In the genomic region with DNA sequence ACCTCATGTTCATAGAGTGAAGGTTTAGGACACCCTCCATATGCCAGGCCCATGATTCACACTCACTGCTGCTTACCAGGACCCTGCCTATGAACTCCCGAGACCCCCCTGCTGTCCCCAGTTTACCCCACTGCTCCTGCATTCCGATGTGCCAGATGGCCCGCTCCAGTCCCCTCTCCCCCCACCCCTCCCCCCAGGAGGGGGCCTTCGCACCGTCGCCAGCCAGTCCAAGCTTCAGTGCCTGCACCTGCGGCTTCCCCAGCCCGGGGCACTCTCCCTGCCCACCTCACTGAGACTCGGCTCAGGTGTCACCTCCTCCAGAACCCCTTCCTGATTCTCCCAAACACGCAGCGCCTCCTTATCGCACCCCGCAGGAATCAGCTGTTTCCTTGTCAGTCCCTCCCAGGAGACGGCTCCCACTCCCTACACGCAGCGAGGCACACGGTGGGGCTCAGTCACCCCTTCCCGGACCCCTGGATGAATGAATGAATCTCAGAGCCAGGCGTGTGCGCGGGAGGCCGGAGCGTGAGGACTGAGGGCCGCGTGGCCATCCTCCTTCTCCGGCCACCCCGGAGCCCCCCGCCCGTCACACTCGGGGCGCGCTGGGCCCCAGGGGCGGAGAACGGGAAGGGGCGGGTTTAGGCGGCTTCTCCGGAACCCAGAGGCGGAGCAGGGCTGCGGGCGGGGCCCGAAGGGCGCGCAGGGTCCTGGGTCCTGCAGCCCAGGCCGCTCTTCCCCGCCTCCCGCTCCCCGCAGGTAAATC, we compare ENCODE assay signal across 8 cellular contexts. TPM values are rescaled to one million over a fixed set of nuclear protein-coding genes. Genes with fewer than 3 reads are reported as not detected.
DNase-seq lines count a peak whose midpoint lies in the region; ATAC-seq and TF ChIP-seq lines count a peak whose summit lies in the region.

No MANE protein-coding gene starts in this region.

- H3K27ac ChIP-seq in HUES64 (ENCODE audit: low read depth, low read length) (peak overlapping the region; percentile 55; the same call in 1 of the 2 replicates), SK-N-SH (ENCODE audit: low read depth in 2 of 2, low read length in 1 of 2) (peak overlapping the region; percentile 81 to 86; a peak in 3 of 4 replicates)

- POLR2A ChIA-PET in BJ (lab: Charles Lee): no interaction called here
- POLR2A ChIA-PET in SK-N-SH (lab: Yijun Ruan, JAX): interaction anchor here (0.9 kb wide), 1 partner anchor 26 kb away, joined by 3 read pairs; the partner anchor contains the start of gene INPP5K

- no peak overlapping the region for H2AFZ ChIP-seq in SK-N-SH (ENCODE audit: low read depth)

- intact Hi-C loops in left ventricle myocardium superior (cut with micrococcal nuclease): no loop called here

- CTCF ChIA-PET in BJ (lab: Yijun Ruan, JAX): interaction anchor here (1.8 kb wide), 1 partner anchor 25 kb away, joined by 10 read pairs; the partner anchor contains the start of gene INPP5K
- CTCF ChIA-PET in SK-N-SH (lab: Yijun Ruan, JAX): interaction anchor here (0.7 kb wide), 1 partner anchor 67 kb away, joined by 3 read pairs; no protein-coding TSS in a partner anchor

- H3K9me3 ChIP-seq in HUES64 (ENCODE audit: insufficient read depth, low read depth, low read length) (no peaks in the 10 kb centered on the region), SK-N-SH (no peaks in the 10 kb centered on the region), adipocyte (ENCODE audit: control insufficient read depth, low read length) (no peaks in the 10 kb centered on the region)

- TF ChIP-seq CTCF in BJ (IDR thresholded peaks at IDR 0.05; ENCODE audit: insufficient read depth, low read depth, low read length): no peak
- TF ChIP-seq CTCF in SK-N-SH (IDR thresholded peaks at IDR 0.05): no peak

- TF ChIP-seq RAD21 in SK-N-SH (IDR thresholded peaks at IDR 0.05; ENCODE audit: low read length): no peak

- H3K36me3 ChIP-seq in BJ (ENCODE audit: control insufficient read depth, insufficient read depth, low read length) (no peaks in the 10 kb centered on the region; the same call in none of the 2 replicates), HUES64 (ENCODE audit: insufficient read depth, low read length) (peaks cover 8% of the 10 kb centered on the region; the same call in 1 of the 2 replicates), SK-N-SH (replicated peaks in 1 of 2; ENCODE audit: control insufficient read depth in 1 of 2, insufficient read depth in 2 of 2, low read length in 1 of 2) (no peaks in the 10 kb centered on the region), adipocyte (ENCODE audit: control insufficient read depth, insufficient read depth, low read length, severe bottlenecking) (peaks cover under 1% of the 10 kb centered on the region)

- peaks cover 46% of the 10 kb centered on the region for H3K79me2 ChIP-seq in SK-N-SH (ENCODE audit: insufficient read depth)

- no peaks in the 10 kb centered on the region for H3K27me3 ChIP-seq in BJ (ENCODE audit: control insufficient read depth, insufficient read depth, low read length)
- peaks cover 8% of the 10 kb centered on the region for H3K27me3 ChIP-seq in HUES64 (ENCODE audit: insufficient read depth, low read length)
- H3K27me3 ChIP-seq in SK-N-SH (ENCODE audit: insufficient read depth): no peaks in the 10 kb centered on the region
- no peaks in the 10 kb centered on the region for H3K27me3 ChIP-seq in adipocyte (replicated peaks; ENCODE audit: control insufficient read depth, insufficient read depth, low read length)

- H3F3A ChIP-seq in SK-N-SH (replicated peaks; ENCODE audit: insufficient read depth): peaks cover 18% of the 10 kb centered on the region

- H3K4me1 ChIP-seq in HUES64 (ENCODE audit: insufficient read depth, low read length) (peaks cover 17% of the 10 kb centered on the region), SK-N-SH (ENCODE audit: control insufficient read depth in 1 of 2, insufficient read depth in 2 of 2, low read depth in 1 of 2, low read length in 1 of 2) (peaks cover 24 to 35% of the 10 kb centered on the region in 2 experiments; a peak in 3 of 4 replicates), adipocyte (ENCODE audit: control insufficient read depth, insufficient read depth, low read length) (peaks cover 69% of the 10 kb centered on the region)

- no peak for TF ChIP-seq EP300 in SK-N-SH (IDR thresholded peaks at IDR 0.05; ENCODE audit: borderline replicate concordance in 1 of 2, low read depth in 1 of 2, low read length in 1 of 2)

- 2% methylated on average over 47 of the region's 47 CpGs for whole genome bisulfite sequencing in HUES64
- 3% methylated on average over 29 of the region's 47 CpGs for WGBS in SK-N-SH (ENCODE audit: low lambda C conversion rate)

- H3K9ac ChIP-seq in HUES64 (ENCODE audit: low read depth, low read length): peak overlapping the region; percentile 42
- H3K9ac ChIP-seq in SK-N-SH: peak overlapping the region; percentile 82
- peak overlapping the region; percentile 91 for H3K9ac ChIP-seq in adipocyte (ENCODE audit: low read length)

- ATAC-seq in left ventricle myocardium superior (peak; percentile 27), GM19455 (IDR thresholded peaks at IDR 0.05; ENCODE audit: unreplicated experiment) (no peak)

- H4K20me1 ChIP-seq in SK-N-SH (ENCODE audit: insufficient read depth): no peaks in the 10 kb centered on the region

- DNase-seq in BJ (ENCODE audit: low read depth): no peak
- peak; percentile 83 for DNase-seq in GM19240 (ENCODE audit: insufficient read length, low spot score)
- peak; percentile 90 for DNase-seq in SK-N-SH
- DNase-seq in adipocyte (ENCODE audit: low read depth): peak; percentile 78
- DNase-seq in left ventricle myocardium superior: peak; percentile 88
- peak; percentile 64 for DNase-seq in retina

- H3K9me2 ChIP-seq in SK-N-SH: no peaks in the 10 kb centered on the region

- peak overlapping the region; percentile 78 for H3K4me3 ChIP-seq in BJ (ENCODE audit: low read depth, low read length)
- H3K4me3 ChIP-seq in HUES64 (ENCODE audit: low read length): peak overlapping the region; percentile 67
- H3K4me3 ChIP-seq in SK-N-SH (ENCODE audit: low read depth in 2 of 2, low read length in 1 of 2): peak overlapping the region; percentile 82 to 95
- peak overlapping the region; percentile 90 for H3K4me3 ChIP-seq in adipocyte (ENCODE audit: low read length)

- peak overlapping the region; percentile 93 for H3K4me2 ChIP-seq in SK-N-SH

TF ChIP-seq in SK-N-SH, 30 proteins besides CTCF, POLR2A, EP300 and RAD21 (continues in another document):
- no peak for TF ChIP-seq YY1 (IDR thresholded peaks at IDR 0.05; ENCODE audit: low read depth)
- TF ChIP-seq EZH2phosphoT487 (IDR thresholded peaks at IDR 0.05; ENCODE audit: borderline replicate concordance, low read depth): no peak
- no peak for TF ChIP-seq ZBTB33 (IDR thresholded peaks at IDR 0.05; ENCODE audit: borderline replicate concordance, low read depth)
- no peak for TF ChIP-seq FOSL2 (IDR thresholded peaks at IDR 0.05; ENCODE audit: borderline replicate concordance, low read depth)
- TF ChIP-seq TAF1 (IDR thresholded peaks at IDR 0.05; ENCODE audit: borderline replicate concordance, low read depth, low read length): no peak
- no peak for TF ChIP-seq USF2 (IDR thresholded peaks at IDR 0.05; ENCODE audit: borderline replicate concordance, low read depth, low read length)
- no peak for TF ChIP-seq GATA2 (CRISPR knock-in tag; IDR thresholded peaks at IDR 0.05)
- peak; percentile 47; the same call in 1 of the 2 replicates for TF ChIP-seq POLR2AphosphoS5 (IDR thresholded peaks at IDR 0.05; ENCODE audit: low read depth, low read length)

RNA-seq across cellular contexts. Expression of gene MYO1C, which starts 1.7 kb away (rescaled TPM):
- polyA plus RNA-seq in BJ (2011; rRNA removed): 211 and 321 TPM in 2 replicates
- 436 and 556 TPM in 2 replicates for polyA minus RNA-seq in BJ (2011; rRNA and poly(A)+ RNA removed)
- polyA plus RNA-seq in HUES64 (2013, experiment 1 of 2): 22.4 TPM
- polyA plus RNA-seq in HUES64 (2013, experiment 2 of 2): 27.9 TPM
- polyA plus RNA-seq in SK-N-SH (2012; rRNA removed): 98.0 and 102 TPM in 2 replicates
- 44.7 and 60.5 TPM in 2 replicates for polyA plus RNA-seq in SK-N-SH (2012; cell fraction: cytosol; rRNA removed)
- 250 and 284 TPM in 2 replicates for polyA plus RNA-seq in SK-N-SH (2012; cell fraction: nucleus; rRNA removed)
- 200 TPM for total RNA-seq in left ventricle myocardium superior

RNA-seq across cellular contexts. Expression of gene INPP5K, which starts 25.6 kb away (rescaled TPM):
- polyA plus RNA-seq in BJ (2011; rRNA removed): 43.9 and 45.3 TPM in 2 replicates
- 42.5 and 50.9 TPM in 2 replicates for polyA minus RNA-seq in BJ (2011; rRNA and poly(A)+ RNA removed)
- polyA plus RNA-seq in HUES64 (2013, experiment 1 of 2): 14.2 TPM
- polyA plus RNA-seq in HUES64 (2013, experiment 2 of 2): 15.9 TPM
- 26.2 and 28.6 TPM in 2 replicates for polyA plus RNA-seq in SK-N-SH (2012; rRNA removed)
- polyA plus RNA-seq in SK-N-SH (2012; cell fraction: cytosol; rRNA removed): 15.2 and 21.1 TPM in 2 replicates
- polyA plus RNA-seq in SK-N-SH (2012; cell fraction: nucleus; rRNA removed): 55.3 and 72.1 TPM in 2 replicates
- 39.1 TPM for total RNA-seq in left ventricle myocardium superior

RNA-seq across cellular contexts. Expression of gene CRK, which starts 34.8 kb away (rescaled TPM):
- polyA plus RNA-seq in BJ (2011; rRNA removed): 53.8 and 86.5 TPM in 2 replicates
- polyA minus RNA-seq in BJ (2011; rRNA and poly(A)+ RNA removed): 40.6 and 45.4 TPM in 2 replicates
- 41.3 TPM for polyA plus RNA-seq in HUES64 (2013, experiment 1 of 2)
- polyA plus RNA-seq in HUES64 (2013, experiment 2 of 2): 38.9 TPM
- polyA plus RNA-seq in SK-N-SH (2012; rRNA removed): 50.7 and 63.5 TPM in 2 replicates
- 73.3 and 80.8 TPM in 2 replicates for polyA plus RNA-seq in SK-N-SH (2012; cell fraction: cytosol; rRNA removed)
- 22.6 and 29.4 TPM in 2 replicates for polyA plus RNA-seq in SK-N-SH (2012; cell fraction: nucleus; rRNA removed)
- 37.9 TPM for total RNA-seq in left ventricle myocardium superior
